In the genomic region with DNA sequence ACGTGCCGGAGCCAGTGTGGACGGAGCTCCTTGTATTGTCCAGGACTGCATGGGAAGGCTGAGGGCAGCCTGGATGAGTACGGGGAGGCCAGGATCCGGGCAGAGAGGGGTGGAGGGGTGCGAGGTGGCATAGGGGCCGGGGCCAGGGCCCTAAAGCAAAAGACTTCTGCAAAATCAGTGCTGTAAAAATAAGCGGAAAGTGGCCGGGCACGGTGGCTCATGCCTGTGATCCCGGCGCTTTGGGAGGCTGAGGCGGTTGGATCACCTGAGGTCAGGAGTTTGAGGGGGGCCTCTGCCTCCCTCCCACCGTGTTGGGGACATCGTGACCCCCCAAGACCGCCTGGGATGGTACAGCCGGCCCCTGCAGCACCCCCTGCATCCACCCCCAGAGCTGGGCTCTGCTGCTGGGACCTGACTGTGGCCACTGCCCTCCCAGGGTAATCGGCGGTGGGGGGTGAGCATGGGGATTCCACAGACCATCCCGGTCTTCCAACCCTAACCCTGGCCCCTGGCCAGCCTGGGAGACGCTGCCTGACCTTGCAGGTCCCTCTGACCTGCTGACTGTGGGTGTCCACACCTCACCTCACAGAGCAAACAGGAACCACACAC, we compare ENCODE assay signal across 2 cellular contexts.
TF ChIP-seq lines count a peak whose summit lies in the region.

No MANE protein-coding gene starts in this region.

TF ChIP-seq in HEK293, 187 proteins besides CTCF, POLR2A, EP300 and RAD21 (continued from another document):
- TF ChIP-seq, protein P1, sequence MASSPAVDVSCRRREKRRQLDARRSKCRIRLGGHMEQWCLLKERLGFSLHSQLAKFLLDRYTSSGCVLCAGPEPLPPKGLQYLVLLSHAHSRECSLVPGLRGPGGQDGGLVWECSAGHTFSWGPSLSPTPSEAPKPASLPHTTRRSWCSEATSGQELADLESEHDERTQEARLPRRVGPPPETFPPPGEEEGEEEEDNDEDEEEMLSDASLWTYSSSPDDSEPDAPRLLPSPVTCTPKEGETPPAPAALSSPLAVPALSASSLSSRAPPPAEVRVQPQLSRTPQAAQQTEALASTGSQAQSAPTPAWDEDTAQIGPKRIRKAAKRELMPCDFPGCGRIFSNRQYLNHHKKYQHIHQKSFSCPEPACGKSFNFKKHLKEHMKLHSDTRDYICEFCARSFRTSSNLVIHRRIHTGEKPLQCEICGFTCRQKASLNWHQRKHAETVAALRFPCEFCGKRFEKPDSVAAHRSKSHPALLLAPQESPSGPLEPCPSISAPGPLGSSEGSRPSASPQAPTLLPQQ (tag by site-specific recombination; IDR thresholded peaks at IDR 0.05) = no peak
- TF ChIP-seq ZNF629 (tag by site-specific recombination; IDR thresholded peaks at IDR 0.05) (no peak), ZSCAN30 (tag by site-specific recombination; IDR thresholded peaks at IDR 0.05) (no peak)

TF ChIP-seq in GM23338, 12 proteins besides CTCF, POLR2A, EP300 and RAD21 (continued from another document):
- TF ChIP-seq, protein P2, sequence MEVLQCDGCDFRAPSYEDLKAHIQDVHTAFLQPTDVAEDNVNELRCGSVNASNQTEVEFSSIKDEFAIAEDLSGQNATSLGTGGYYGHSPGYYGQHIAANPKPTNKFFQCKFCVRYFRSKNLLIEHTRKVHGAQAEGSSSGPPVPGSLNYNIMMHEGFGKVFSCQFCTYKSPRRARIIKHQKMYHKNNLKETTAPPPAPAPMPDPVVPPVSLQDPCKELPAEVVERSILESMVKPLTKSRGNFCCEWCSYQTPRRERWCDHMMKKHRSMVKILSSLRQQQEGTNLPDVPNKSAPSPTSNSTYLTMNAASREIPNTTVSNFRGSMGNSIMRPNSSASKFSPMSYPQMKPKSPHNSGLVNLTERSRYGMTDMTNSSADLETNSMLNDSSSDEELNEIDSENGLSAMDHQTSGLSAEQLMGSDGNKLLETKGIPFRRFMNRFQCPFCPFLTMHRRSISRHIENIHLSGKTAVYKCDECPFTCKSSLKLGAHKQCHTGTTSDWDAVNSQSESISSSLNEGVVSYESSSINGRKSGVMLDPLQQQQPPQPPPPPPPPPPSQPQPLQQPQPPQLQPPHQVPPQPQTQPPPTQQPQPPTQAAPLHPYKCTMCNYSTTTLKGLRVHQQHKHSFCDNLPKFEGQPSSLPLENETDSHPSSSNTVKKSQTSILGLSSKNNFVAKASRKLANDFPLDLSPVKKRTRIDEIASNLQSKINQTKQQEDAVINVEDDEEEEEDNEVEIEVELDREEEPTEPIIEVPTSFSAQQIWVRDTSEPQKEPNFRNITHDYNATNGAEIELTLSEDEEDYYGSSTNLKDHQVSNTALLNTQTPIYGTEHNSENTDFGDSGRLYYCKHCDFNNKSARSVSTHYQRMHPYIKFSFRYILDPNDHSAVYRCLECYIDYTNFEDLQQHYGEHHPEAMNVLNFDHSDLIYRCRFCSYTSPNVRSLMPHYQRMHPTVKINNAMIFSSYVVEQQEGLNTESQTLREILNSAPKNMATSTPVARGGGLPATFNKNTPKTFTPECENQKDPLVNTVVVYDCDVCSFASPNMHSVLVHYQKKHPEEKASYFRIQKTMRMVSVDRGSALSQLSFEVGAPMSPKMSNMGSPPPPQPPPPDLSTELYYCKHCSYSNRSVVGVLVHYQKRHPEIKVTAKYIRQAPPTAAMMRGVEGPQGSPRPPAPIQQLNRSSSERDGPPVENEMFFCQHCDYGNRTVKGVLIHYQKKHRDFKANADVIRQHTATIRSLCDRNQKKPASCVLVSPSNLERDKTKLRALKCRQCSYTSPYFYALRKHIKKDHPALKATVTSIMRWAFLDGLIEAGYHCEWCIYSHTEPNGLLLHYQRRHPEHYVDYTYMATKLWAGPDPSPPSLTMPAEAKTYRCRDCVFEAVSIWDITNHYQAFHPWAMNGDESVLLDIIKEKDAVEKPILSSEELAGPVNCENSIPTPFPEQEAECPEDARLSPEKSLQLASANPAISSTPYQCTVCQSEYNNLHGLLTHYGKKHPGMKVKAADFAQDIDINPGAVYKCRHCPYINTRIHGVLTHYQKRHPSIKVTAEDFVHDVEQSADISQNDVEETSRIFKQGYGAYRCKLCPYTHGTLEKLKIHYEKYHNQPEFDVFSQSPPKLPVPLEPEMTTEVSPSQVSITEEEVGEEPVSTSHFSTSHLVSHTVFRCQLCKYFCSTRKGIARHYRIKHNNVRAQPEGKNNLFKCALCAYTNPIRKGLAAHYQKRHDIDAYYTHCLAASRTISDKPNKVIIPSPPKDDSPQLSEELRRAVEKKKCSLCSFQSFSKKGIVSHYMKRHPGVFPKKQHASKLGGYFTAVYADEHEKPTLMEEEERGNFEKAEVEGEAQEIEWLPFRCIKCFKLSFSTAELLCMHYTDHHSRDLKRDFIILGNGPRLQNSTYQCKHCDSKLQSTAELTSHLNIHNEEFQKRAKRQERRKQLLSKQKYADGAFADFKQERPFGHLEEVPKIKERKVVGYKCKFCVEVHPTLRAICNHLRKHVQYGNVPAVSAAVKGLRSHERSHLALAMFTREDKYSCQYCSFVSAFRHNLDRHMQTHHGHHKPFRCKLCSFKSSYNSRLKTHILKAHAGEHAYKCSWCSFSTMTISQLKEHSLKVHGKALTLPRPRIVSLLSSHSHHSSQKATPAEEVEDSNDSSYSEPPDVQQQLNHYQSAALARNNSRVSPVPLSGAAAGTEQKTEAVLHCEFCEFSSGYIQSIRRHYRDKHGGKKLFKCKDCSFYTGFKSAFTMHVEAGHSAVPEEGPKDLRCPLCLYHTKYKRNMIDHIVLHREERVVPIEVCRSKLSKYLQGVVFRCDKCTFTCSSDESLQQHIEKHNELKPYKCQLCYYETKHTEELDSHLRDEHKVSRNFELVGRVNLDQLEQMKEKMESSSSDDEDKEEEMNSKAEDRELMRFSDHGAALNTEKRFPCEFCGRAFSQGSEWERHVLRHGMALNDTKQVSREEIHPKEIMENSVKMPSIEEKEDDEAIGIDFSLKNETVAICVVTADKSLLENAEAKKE (CRISPR knock-in tag; IDR thresholded peaks at IDR 0.05) = no peak
- TF ChIP-seq REST (IDR thresholded peaks at IDR 0.05; ENCODE audit: unreplicated experiment) (no peak), EZH2 (IDR thresholded peaks at IDR 0.05; ENCODE audit: low read depth, unreplicated experiment) (no peak)
TF ChIP-seq in GM23338: peak in this region for 0.
